Comparison of ENCODE assay signal across 14 cellular contexts in the genomic region with DNA sequence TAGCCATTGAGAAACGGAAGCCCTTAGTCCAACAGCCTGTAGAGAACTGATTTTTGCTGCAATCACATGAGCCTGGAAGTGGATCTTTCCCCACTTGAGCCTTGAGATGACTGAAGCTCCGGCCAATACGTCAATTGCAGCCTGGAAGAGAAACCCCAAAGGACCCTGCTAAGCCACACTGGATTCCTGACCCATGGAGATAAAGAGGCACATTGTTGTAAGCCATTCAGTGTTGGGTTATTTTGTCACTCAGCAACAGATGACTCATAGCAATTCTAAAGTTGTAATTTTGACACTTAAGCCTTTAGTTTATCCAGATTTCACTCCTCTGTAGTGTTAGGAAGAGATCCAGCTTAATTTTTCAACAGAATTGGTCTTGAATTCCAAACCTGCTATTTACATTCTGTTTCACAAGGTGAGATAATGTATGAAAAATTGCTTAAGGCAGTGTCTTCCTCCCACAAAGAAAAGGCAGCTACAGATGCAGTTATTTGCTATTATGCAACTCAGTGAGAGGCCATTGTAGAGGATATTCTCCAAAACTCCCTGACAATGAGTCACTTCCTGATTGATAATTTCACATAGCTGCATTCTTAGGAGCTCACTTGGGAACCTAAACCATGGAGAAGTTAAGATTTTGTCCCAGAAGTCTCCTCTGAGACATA. TPM values are rescaled to one million over a fixed set of nuclear protein-coding genes. Genes with fewer than 3 reads are reported as not detected.
A peak's percentile ranks its signal among the peaks of the same experiment; 100 is the strongest.
DNase-seq lines count a peak whose midpoint lies in the region; ATAC-seq, FAIRE-seq and TF ChIP-seq lines count a peak whose summit lies in the region.
"Had no signal": no experiment of that assay in that cellular context is flagged by ENCODE, and none has a peak within 500 bp of the region (broad histone marks: within the 10 kb centered on the region; RNA-seq: fewer than 3 reads in every experiment).

No MANE protein-coding gene starts in this region.

- H3K4me1 Mint-ChIP-seq in nephron = peaks cover 35% of the 10 kb centered on the region
- peaks cover 9% of the 10 kb centered on the region for H3K4me1 Mint-ChIP-seq in mesothelial cell of epicardium
- H3K4me1 Mint-ChIP-seq: activated CD8-positive, alpha-beta memory T cell treated with anti-CD3 and anti-CD28 coated beads, Interleukin-2, amount 10 ng/mL, durations not matched to agents 7 days and 5 days; memory B cell had no signal

- H3K27me3 Mint-ChIP-seq in nephron (ENCODE audit: low read depth) = no peaks in the 10 kb centered on the region
- H3K27me3 Mint-ChIP-seq in mesothelial cell of epicardium (ENCODE audit: low read depth) = peaks cover 9% of the 10 kb centered on the region
- H3K27me3 Mint-ChIP-seq: activated CD8-positive, alpha-beta memory T cell treated with anti-CD3 and anti-CD28 coated beads, Interleukin-2, amount 10 ng/mL, durations not matched to agents 7 days and 5 days; memory B cell had no signal

- H3K4me2 ChIP-seq in fibroblast of lung (ENCODE audit: extremely low read depth, insufficient read depth, low read length) = peak overlapping the region; percentile 51

- H3K4me3 Mint-ChIP-seq in nephron (no peak overlapping the region), mesothelial cell of epicardium (no peak overlapping the region)
- H3K4me3 Mint-ChIP-seq: activated CD8-positive, alpha-beta memory T cell treated with anti-CD3 and anti-CD28 coated beads, Interleukin-2, amount 10 ng/mL, durations not matched to agents 7 days and 5 days; memory B cell had no signal

- no peaks in the 10 kb centered on the region for H3K9me3 Mint-ChIP-seq in nephron
- no peaks in the 10 kb centered on the region for H3K9me3 Mint-ChIP-seq in mesothelial cell of epicardium

- ATAC-seq in HG02678 (IDR thresholded peaks at IDR 0.05; ENCODE audit: unreplicated experiment) = no peak
- no peak for ATAC-seq in HG03378 (IDR thresholded peaks at IDR 0.05; ENCODE audit: unreplicated experiment)
- ATAC-seq: activated CD8-positive, alpha-beta memory T cell treated with anti-CD3 and anti-CD28 coated beads, Interleukin-2, amount 10 ng/mL, durations not matched to agents 7 days and 5 days had no signal

- H4K20me1 ChIP-seq in fibroblast of lung (ENCODE audit: control insufficient read depth, extremely low read depth, insufficient read depth, low read length) = no peaks in the 10 kb centered on the region

- no peak for FAIRE-seq in RCC 7860 (lab: Jason Lieb, UNC)

- H2AFZ ChIP-seq in fibroblast of lung (ENCODE audit: low read length) = no peak overlapping the region

- peak overlapping the region; percentile 38 for H3K27ac ChIP-seq in fibroblast of lung (ENCODE audit: insufficient read depth, low read length)

- no peaks in the 10 kb centered on the region for H3K36me3 ChIP-seq in fibroblast of lung (ENCODE audit: control insufficient read depth, insufficient read depth, low read length)
- H3K36me3 ChIP-seq: tibial nerve had no signal

- H3K36me3 Mint-ChIP-seq in nephron (ENCODE audit: low read depth) (no peaks in the 10 kb centered on the region), mesothelial cell of epicardium (peaks cover 2% of the 10 kb centered on the region)
- H3K36me3 Mint-ChIP-seq: activated CD8-positive, alpha-beta memory T cell treated with anti-CD3 and anti-CD28 coated beads, Interleukin-2, amount 10 ng/mL, durations not matched to agents 7 days and 5 days; memory B cell had no signal

- TF ChIP-seq CTCF in fibroblast of lung (conservative IDR thresholded peaks at IDR 0.05 in 1 of 2, IDR thresholded peaks at IDR 0.05 in 1 of 2; ENCODE audit: low read depth in 1 of 2, low read length in 2 of 2) = no peak
- no peak for TF ChIP-seq CTCF in nephron (IDR thresholded peaks at IDR 0.05; ENCODE audit: unreplicated experiment in 3 of 3)
- no peak for TF ChIP-seq CTCF in mesothelial cell of epicardium (IDR thresholded peaks at IDR 0.05; ENCODE audit: unreplicated experiment)

- H3K9ac ChIP-seq in fibroblast of lung (ENCODE audit: insufficient read depth, low read length) = no peak overlapping the region

- peak overlapping the region in 2 of 3 experiments; percentile 24 to 51 for H3K27ac Mint-ChIP-seq in nephron
- H3K27ac Mint-ChIP-seq in mesothelial cell of epicardium = no peak overlapping the region
- H3K27ac Mint-ChIP-seq: activated CD8-positive, alpha-beta memory T cell treated with anti-CD3 and anti-CD28 coated beads, Interleukin-2, amount 10 ng/mL, durations not matched to agents 7 days and 5 days; memory B cell had no signal

- no peak overlapping the region for H3K4me3 ChIP-seq in fibroblast of lung (replicated peaks in 1 of 4; ENCODE audit: control extremely low read depth in 1 of 4, insufficient read depth in 1 of 4, low read depth in 3 of 4, low read length in 4 of 4)
- H3K4me3 ChIP-seq: coronary artery, tibial nerve had no signal

- no peaks in the 10 kb centered on the region for H3K9me3 ChIP-seq in fibroblast of lung (ENCODE audit: control insufficient read depth, insufficient read depth, low read depth, low read length)
- H3K9me3 ChIP-seq: tibial nerve had no signal

- DNase-seq in Daoy (ENCODE audit: low read depth) (peak; percentile 82), RCC 7860 (ENCODE audit: low spot score) (peak; percentile 65), fibroblast of lung (ENCODE audit: low read depth in 2 of 2) (peak; percentile 85 to 93), mesothelial cell of epicardium (ENCODE audit: low spot score in 2 of 2, unreplicated experiment in 2 of 2) (no peak), cortex of kidney (lab: John Stamatoyannopoulos, UW) (no peak)
- DNase-seq: activated CD8-positive, alpha-beta memory T cell treated with anti-CD3 and anti-CD28 coated beads, Interleukin-2, amount 10 ng/mL, durations not matched to agents 7 days and 5 days; DMS79 treated with DMSO at 0.1 percent for 48 hours; SHP77 had no signal

- no peaks in the 10 kb centered on the region for H3K79me2 ChIP-seq in fibroblast of lung (ENCODE audit: control insufficient read depth, insufficient read depth, low read length)

- no peaks in the 10 kb centered on the region for H3K27me3 ChIP-seq in fibroblast of lung (ENCODE audit: control insufficient read depth, insufficient read depth, low read length)
- H3K27me3 ChIP-seq: tibial nerve had no signal

- peaks cover 8% of the 10 kb centered on the region for H3K4me1 ChIP-seq in fibroblast of lung (ENCODE audit: control insufficient read depth, extremely low read depth, insufficient read depth, low read length)

RNA-seq across cellular contexts. Expression of gene TSHZ3, which starts 59.4 kb away (rescaled TPM):
- total RNA-seq in Daoy (2014; rRNA removed; shearing (Covaris generic)) = 1.8 and 2.9 TPM in 2 replicates
- 10.3 and 17.3 TPM in 2 replicates for total RNA-seq in fibroblast of lung
- 7.0 and 11.3 TPM in 2 replicates for polyA plus RNA-seq in fibroblast of lung
- 15.1 and 18.0 TPM in 2 replicates for polyA plus RNA-seq in fibroblast of lung (2012)
- polyA minus RNA-seq in fibroblast of lung (ENCODE audit: low replicate concordance) = 41.0 and 47.3 TPM in 2 replicates
- total RNA-seq in mesothelial cell of epicardium = 82.5 to 87.1 TPM (median 82.9 TPM) in 3 replicates

Comparison
In these comparisons a context has a peak if more than half of its experiments do, and no peak if none do; other contexts are left out.
1. DNase-seq: peak in Daoy (single experiment), RCC 7860 (single experiment) and fibroblast of lung (2 of 2); none in mesothelial cell of epicardium (0 of 2) and cortex of kidney (single experiment).